Comparison of ENCODE assay signal across 2 cellular contexts in genomic region chr12:122014781-122015180, GRCh38.
TF ChIP-seq lines count a peak whose summit lies in the region.

No MANE protein-coding gene starts in this region.

TF ChIP-seq in A549, 52 proteins besides CTCF, POLR2A, EP300 and RAD21 (continued from another document):
- TF ChIP-seq NPAS2 (CRISPR knock-in tag; IDR thresholded peaks at IDR 0.05; ENCODE audit: borderline replicate concordance) (no peak), FOSB (CRISPR knock-in tag; IDR thresholded peaks at IDR 0.05) (no peak), ZNF302 (CRISPR knock-in tag; IDR thresholded peaks at IDR 0.05) (no peak), TP53 (CRISPR knock-in tag; IDR thresholded peaks at IDR 0.05) (no peak), HDAC2 (IDR thresholded peaks at IDR 0.05) (no peak)

TF ChIP-seq in HepG2, 621 proteins besides CTCF, POLR2A, EP300 and RAD21 (continued from another document):
- TF ChIP-seq ATF4 (CRISPR knock-in tag; IDR thresholded peaks at IDR 0.05) = peak in 1 of 2 experiments; percentile 44; a peak in 1 of 4 replicates
- no peak for TF ChIP-seq ZNF10 (CRISPR knock-in tag; IDR thresholded peaks at IDR 0.05; ENCODE audit: borderline replicate concordance, low read depth)
- TF ChIP-seq, protein P1, sequence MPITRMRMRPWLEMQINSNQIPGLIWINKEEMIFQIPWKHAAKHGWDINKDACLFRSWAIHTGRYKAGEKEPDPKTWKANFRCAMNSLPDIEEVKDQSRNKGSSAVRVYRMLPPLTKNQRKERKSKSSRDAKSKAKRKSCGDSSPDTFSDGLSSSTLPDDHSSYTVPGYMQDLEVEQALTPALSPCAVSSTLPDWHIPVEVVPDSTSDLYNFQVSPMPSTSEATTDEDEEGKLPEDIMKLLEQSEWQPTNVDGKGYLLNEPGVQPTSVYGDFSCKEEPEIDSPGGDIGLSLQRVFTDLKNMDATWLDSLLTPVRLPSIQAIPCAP (CRISPR knock-in tag; IDR thresholded peaks at IDR 0.05; ENCODE audit: low read depth) = no peak
- TF ChIP-seq ZMYM3 (CRISPR knock-in tag; IDR thresholded peaks at IDR 0.05) = no peak
- TF ChIP-seq EED (CRISPR knock-in tag; IDR thresholded peaks at IDR 0.05) = no peak
- TF ChIP-seq PTBP1 (IDR thresholded peaks at IDR 0.05; ENCODE audit: low read depth, low read length, poor library complexity, severe bottlenecking) = no peak
- TF ChIP-seq, protein P2, sequence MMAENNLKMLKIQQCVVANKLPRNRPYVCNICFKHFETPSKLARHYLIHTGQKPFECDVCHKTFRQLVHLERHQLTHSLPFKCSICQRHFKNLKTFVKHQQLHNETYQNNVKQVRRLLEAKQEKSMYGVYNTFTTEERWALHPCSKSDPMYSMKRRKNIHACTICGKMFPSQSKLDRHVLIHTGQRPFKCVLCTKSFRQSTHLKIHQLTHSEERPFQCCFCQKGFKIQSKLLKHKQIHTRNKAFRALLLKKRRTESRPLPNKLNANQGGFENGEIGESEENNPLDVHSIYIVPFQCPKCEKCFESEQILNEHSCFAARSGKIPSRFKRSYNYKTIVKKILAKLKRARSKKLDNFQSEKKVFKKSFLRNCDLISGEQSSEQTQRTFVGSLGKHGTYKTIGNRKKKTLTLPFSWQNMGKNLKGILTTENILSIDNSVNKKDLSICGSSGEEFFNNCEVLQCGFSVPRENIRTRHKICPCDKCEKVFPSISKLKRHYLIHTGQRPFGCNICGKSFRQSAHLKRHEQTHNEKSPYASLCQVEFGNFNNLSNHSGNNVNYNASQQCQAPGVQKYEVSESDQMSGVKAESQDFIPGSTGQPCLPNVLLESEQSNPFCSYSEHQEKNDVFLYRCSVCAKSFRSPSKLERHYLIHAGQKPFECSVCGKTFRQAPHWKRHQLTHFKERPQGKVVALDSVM (CRISPR knock-in tag; IDR thresholded peaks at IDR 0.05) = peak; percentile 68
- no peak for TF ChIP-seq ZNF546 (CRISPR knock-in tag; conservative IDR thresholded peaks at IDR 0.05)
